12 cellular contexts compared by ENCODE assay signal in genomic region chr6:45619994-45620471, GRCh38.
DNase-seq lines count a peak whose midpoint lies in the region; ATAC-seq, FAIRE-seq and TF ChIP-seq lines count a peak whose summit lies in the region.
"Had no signal": no experiment of that assay in that cellular context is flagged by ENCODE, and none has a peak within 500 bp of the region (broad histone marks: within the 10 kb centered on the region; RNA-seq: fewer than 3 reads in every experiment).

No MANE protein-coding gene starts in this region.

- POLR2A ChIA-PET in endothelial cell of umbilical vein (lab: Charles Lee), result no interaction called here

- H3K36me3 Mint-ChIP-seq in activated naive CD8-positive, alpha-beta T cell, result peaks cover 9% of the 10 kb centered on the region
- H3K36me3 Mint-ChIP-seq in activated naive CD8-positive, alpha-beta T cell treated with anti-CD3 and anti-CD28 coated beads for 36 hours, result no peaks in the 10 kb centered on the region
- H3K36me3 Mint-ChIP-seq in stimulated activated naive B cell treated with anti-CD40 and anti-IgM and Interleukin-4, amounts not matched to agents 10 μg/mL and 1 μg/mL and 100 μg/mL, for 72 hours, result no peaks in the 10 kb centered on the region

- H3K9me3 Mint-ChIP-seq in activated naive CD8-positive, alpha-beta T cell (ENCODE audit: low read depth), result no peaks in the 10 kb centered on the region
- no peaks in the 10 kb centered on the region for H3K9me3 Mint-ChIP-seq in activated naive CD8-positive, alpha-beta T cell treated with anti-CD3 and anti-CD28 coated beads for 36 hours
- no peaks in the 10 kb centered on the region for H3K9me3 Mint-ChIP-seq in stimulated activated naive B cell treated with anti-CD40 and anti-IgM and Interleukin-4, amounts not matched to agents 10 μg/mL and 1 μg/mL and 100 μg/mL, for 72 hours

- dilution Hi-C loops in endothelial cell of umbilical vein (cut with MboI; ENCODE audit: extremely low pct_ligation_motif_present, low sequenced_read_pairs), result no loop called here

- H3K4me1 Mint-ChIP-seq in activated naive CD8-positive, alpha-beta T cell (ENCODE audit: low read depth), result peaks cover 48% of the 10 kb centered on the region
- peaks cover 20% of the 10 kb centered on the region for H3K4me1 Mint-ChIP-seq in activated naive CD8-positive, alpha-beta T cell treated with anti-CD3 and anti-CD28 coated beads for 36 hours
- peaks cover 4 to 6% of the 10 kb centered on the region in 2 donors for H3K4me1 Mint-ChIP-seq in stimulated activated naive B cell treated with anti-CD40 and anti-IgM and Interleukin-4, amounts not matched to agents 10 μg/mL and 1 μg/mL and 100 μg/mL, for 72 hours

- H3K9me1 ChIP-seq in endothelial cell of umbilical vein (replicated peaks; ENCODE audit: control insufficient read depth, extremely low read depth, insufficient read depth, low read length), result no peaks in the 10 kb centered on the region

- DNase-seq in activated naive CD8-positive, alpha-beta T cell treated with anti-CD3 and anti-CD28 coated beads for 36 hours, result no peak
- DNase-seq in endothelial cell of umbilical vein (ENCODE audit: low read depth, low spot score), result peak; percentile 11
- DNase-seq in stimulated activated naive B cell treated with anti-CD40 and anti-IgM and Interleukin-4, amounts not matched to agents 10 μg/mL and 1 μg/mL and 100 μg/mL, for 72 hours, result no peak
- DNase-seq in SW 1271 (lab: John Stamatoyannopoulos, UW), result no peak
- DNase-seq: effector memory CD4-positive, alpha-beta T cell; NCI-H524 had no signal

- TF ChIP-seq POLR2A in endothelial cell of umbilical vein (IDR thresholded peaks at IDR 0.05; ENCODE audit: low read depth, low read length) (no peak), gastroesophageal sphincter (IDR thresholded peaks at IDR 0.05) (no peak)

- H3K4me2 ChIP-seq in endothelial cell of umbilical vein (ENCODE audit: insufficient read depth, low read length), result no peak overlapping the region

- H3K27me3 Mint-ChIP-seq in activated naive CD8-positive, alpha-beta T cell, result no peaks in the 10 kb centered on the region
- H3K27me3 Mint-ChIP-seq in activated naive CD8-positive, alpha-beta T cell treated with anti-CD3 and anti-CD28 coated beads for 36 hours, result no peaks in the 10 kb centered on the region
- H3K27me3 Mint-ChIP-seq in stimulated activated naive B cell treated with anti-CD40 and anti-IgM and Interleukin-4, amounts not matched to agents 10 μg/mL and 1 μg/mL and 100 μg/mL, for 72 hours, result no peaks in the 10 kb centered on the region

- peak overlapping the region; percentile 56 for H3K27ac Mint-ChIP-seq in activated naive CD8-positive, alpha-beta T cell
- H3K27ac Mint-ChIP-seq in activated naive CD8-positive, alpha-beta T cell treated with anti-CD3 and anti-CD28 coated beads for 36 hours, result no peak overlapping the region
- H3K27ac Mint-ChIP-seq in stimulated activated naive B cell treated with anti-CD40 and anti-IgM and Interleukin-4, amounts not matched to agents 10 μg/mL and 1 μg/mL and 100 μg/mL, for 72 hours, result no peak overlapping the region

- no peak overlapping the region for H3K27ac ChIP-seq in endothelial cell of umbilical vein (ENCODE audit: insufficient read depth, low read depth, low read length)
- no peak overlapping the region for H3K27ac ChIP-seq in gastroesophageal sphincter
- H3K27ac ChIP-seq: thoracic aorta had no signal

- intact Hi-C loops in endothelial cell of umbilical vein (cut with micrococcal nuclease), result no loop called here

- H3K4me1 ChIP-seq in endothelial cell of umbilical vein (ENCODE audit: control insufficient read depth, extremely low read depth, insufficient read depth, low read length), result no peaks in the 10 kb centered on the region
- H3K4me1 ChIP-seq in gastroesophageal sphincter, result no peaks in the 10 kb centered on the region

- peaks cover 2 to 9% of the 10 kb centered on the region in 2 experiments for H3K27me3 ChIP-seq in endothelial cell of umbilical vein (ENCODE audit: control insufficient read depth in 2 of 2, insufficient read depth in 2 of 2, low read length in 2 of 2)
- peaks cover under 1% of the 10 kb centered on the region for H3K27me3 ChIP-seq in gastroesophageal sphincter

- H3K4me3 Mint-ChIP-seq in activated naive CD8-positive, alpha-beta T cell, result no peak overlapping the region
- H3K4me3 Mint-ChIP-seq in activated naive CD8-positive, alpha-beta T cell treated with anti-CD3 and anti-CD28 coated beads for 36 hours, result no peak overlapping the region
- no peak overlapping the region for H3K4me3 Mint-ChIP-seq in stimulated activated naive B cell treated with anti-CD40 and anti-IgM and Interleukin-4, amounts not matched to agents 10 μg/mL and 1 μg/mL and 100 μg/mL, for 72 hours

- WGBS in gastroesophageal sphincter (ENCODE audit: low coverage in 1 of 2), 2 donors, result 93 to 100% methylated on average over 2 to 3 of the region's 3 CpGs

- H3K79me2 ChIP-seq in endothelial cell of umbilical vein (ENCODE audit: control insufficient read depth, insufficient read depth, low read length), result no peaks in the 10 kb centered on the region

- FAIRE-seq in endothelial cell of umbilical vein (lab: Jason Lieb, UNC), result no peak
- FAIRE-seq: islet of Langerhans had no signal

- H3K4me3 ChIP-seq in endothelial cell of umbilical vein (replicated peaks in 1 of 3; ENCODE audit: insufficient read depth in 1 of 3, low read depth in 1 of 3, low read length in 3 of 3) (no peak overlapping the region), gastroesophageal sphincter (no peak overlapping the region)
- H3K4me3 ChIP-seq: thoracic aorta had no signal

- no TSS peak for BruUV-seq in endothelial cell of umbilical vein (replicated peaks; lab: Mats Ljungman, UMichigan)

- no peaks in the 10 kb centered on the region for H3K36me3 ChIP-seq in endothelial cell of umbilical vein (ENCODE audit: control insufficient read depth in 2 of 2, extremely low read depth in 1 of 2, insufficient read depth in 2 of 2, low read length in 2 of 2)
- no peaks in the 10 kb centered on the region for H3K36me3 ChIP-seq in gastroesophageal sphincter
- H3K36me3 ChIP-seq: thoracic aorta had no signal

- H3K9ac ChIP-seq in endothelial cell of umbilical vein (replicated peaks; ENCODE audit: extremely low read depth, insufficient read depth, low read length), result no peak overlapping the region

- no peak overlapping the region for H2AFZ ChIP-seq in endothelial cell of umbilical vein (ENCODE audit: low read depth, low read length)

- H3K9me3 ChIP-seq in endothelial cell of umbilical vein (replicated peaks; ENCODE audit: control insufficient read depth, insufficient read depth, low read length) (no peaks in the 10 kb centered on the region), gastroesophageal sphincter (no peaks in the 10 kb centered on the region)
- H3K9me3 ChIP-seq: thoracic aorta had no signal

- TF ChIP-seq EP300 in gastroesophageal sphincter (IDR thresholded peaks at IDR 0.05), result no peak

- no peaks in the 10 kb centered on the region for H4K20me1 ChIP-seq in endothelial cell of umbilical vein (replicated peaks; ENCODE audit: control insufficient read depth, extremely low read depth, insufficient read depth, low read length)

- ATAC-seq in SK-N-SH treated with all-trans-retinoic acid at 6 μM for 48 hours (peak; percentile 55), gastroesophageal sphincter (no peak), GM19351 (IDR thresholded peaks at IDR 0.05; ENCODE audit: unreplicated experiment) (no peak)
- ATAC-seq in stimulated activated naive B cell treated with anti-CD40 and anti-IgM and Interleukin-4, amounts not matched to agents 10 μg/mL and 1 μg/mL and 100 μg/mL, for 72 hours (replicated peaks), result peak; percentile 29 to 43

- CTCF ChIA-PET in endothelial cell of umbilical vein (lab: Charles Lee), result no interaction called here

- TF ChIP-seq CTCF in endothelial cell of umbilical vein (IDR thresholded peaks at IDR 0.05; ENCODE audit: extremely low read depth in 1 of 2, insufficient read depth in 1 of 2, low read depth in 1 of 2, low read length in 2 of 2) (no peak), gastroesophageal sphincter (IDR thresholded peaks at IDR 0.05) (no peak)

TF ChIP-seq in SK-N-SH treated with all-trans-retinoic acid at 6 μM for 48 hours, 23 proteins besides CTCF, POLR2A, EP300 and RAD21 (continues in another document):
- TF ChIP-seq ZFP30 (CRISPR knock-in tag; IDR thresholded peaks at IDR 0.05), result no peak
- no peak for TF ChIP-seq SNAI2 (CRISPR knock-in tag; IDR thresholded peaks at IDR 0.05)
- no peak for TF ChIP-seq TOX (CRISPR knock-in tag; IDR thresholded peaks at IDR 0.05; ENCODE audit: borderline replicate concordance)
- TF ChIP-seq TCF4 (CRISPR knock-in tag; IDR thresholded peaks at IDR 0.05; ENCODE audit: borderline replicate concordance), result no peak
- no peak for TF ChIP-seq ZFP3 (CRISPR knock-in tag; IDR thresholded peaks at IDR 0.05)
- no peak for TF ChIP-seq ZNF8 (CRISPR knock-in tag; IDR thresholded peaks at IDR 0.05)

TF ChIP-seq in endothelial cell of umbilical vein, 7 proteins besides CTCF, POLR2A, EP300 and RAD21:
- TF ChIP-seq MAX (IDR thresholded peaks at IDR 0.05; ENCODE audit: insufficient read depth, insufficient read length) (no peak), JUN (IDR thresholded peaks at IDR 0.05; ENCODE audit: borderline replicate concordance, insufficient read depth, insufficient read length, low read depth) (no peak), POLR2AphosphoS5 (IDR thresholded peaks at IDR 0.05; ENCODE audit: insufficient read depth, low read depth, low read length) (no peak), FOS (IDR thresholded peaks at IDR 0.05; ENCODE audit: borderline replicate concordance, insufficient read depth, low read length) (no peak), EZH2 (IDR thresholded peaks at IDR 0.05; ENCODE audit: borderline replicate concordance, low read depth, low read length, severe bottlenecking) (no peak), GATA2 (IDR thresholded peaks at IDR 0.05; ENCODE audit: insufficient read depth, insufficient read length, low read depth, low read length) (no peak), MYC (IDR thresholded peaks at IDR 0.05; ENCODE audit: low read depth, low read length) (no peak)

Comparison
In these comparisons a context has a peak if more than half of its experiments do, and no peak if none do; other contexts are left out.
1. ATAC-seq: peak in SK-N-SH treated with all-trans-retinoic acid at 6 μM for 48 hours (single experiment) and stimulated activated naive B cell treated with anti-CD40 and anti-IgM and Interleukin-4, amounts not matched to agents 10 μg/mL and 1 μg/mL and 100 μg/mL, for 72 hours (2 of 2); none in gastroesophageal sphincter (single experiment) and GM19351 (single experiment).